In the genomic region with DNA sequence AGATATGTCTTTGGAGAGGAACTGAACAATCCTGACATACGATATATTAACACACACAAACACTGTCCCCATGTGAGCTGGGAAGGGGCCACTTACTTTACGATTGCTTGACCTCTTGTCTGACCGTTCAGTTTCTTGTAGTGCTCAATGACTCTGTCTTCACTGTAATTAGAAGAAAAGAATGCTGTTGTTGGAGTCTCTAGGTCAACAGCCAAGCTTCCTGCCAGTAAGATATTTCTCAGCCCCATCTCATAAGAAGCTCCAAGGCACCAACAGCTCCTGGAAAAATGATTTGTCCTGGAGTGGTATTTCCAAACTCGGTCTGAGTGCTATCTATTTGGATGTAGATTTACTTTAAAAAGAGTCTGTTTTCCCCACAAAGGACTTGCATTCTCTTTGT, we compare ENCODE assay signal across 31 cellular contexts.
"Had no signal": no experiment of that assay in that cellular context is flagged by ENCODE, and none has a peak within 500 bp of the region (broad histone marks: within the 10 kb centered on the region; RNA-seq: fewer than 3 reads in every experiment).

No MANE protein-coding gene starts in this region.

- H3K4me3 Mint-ChIP-seq: activated CD4-positive, alpha-beta T cell treated with anti-CD3 and anti-CD28 coated beads for 36 hours; activated CD4-positive, alpha-beta T cell treated with anti-CD3 and anti-CD28 coated beads, Interleukin-2, amount 10 ng/mL, durations not matched to agents 7 days and 5 days; activated CD8-positive, alpha-beta T cell treated with anti-CD3 and anti-CD28 coated beads, Interleukin-2, amount 10 ng/mL, durations not matched to agents 7 days and 5 days; activated naive CD4-positive, alpha-beta T cell treated with anti-CD3 and anti-CD28 coated beads for 36 hours; activated T-cell treated with anti-CD3 and anti-CD28 coated beads, Interleukin-2, amount 50 U/mL, for 24 hours; T-helper 1 cell treated with Interleukin-12 subunit alpha and Interleukin-12 subunit beta and Interleukin-4 antibody, amounts not matched to agents 30 μg/mL and 1 μg/mL, for 36 hours; T-helper 2 cell treated with Interferon-gamma antibody and Interleukin-4, amounts not matched to agents 5 μg/mL and 100 μg/mL, for 36 hours had no signal

- H3K36me3 ChIP-seq: breast epithelium, Peyer's patch, SJSA1 had no signal

- H3K9ac ChIP-seq: SK-N-SH had no signal

- H3K9me3 Mint-ChIP-seq: activated CD4-positive, alpha-beta T cell treated with anti-CD3 and anti-CD28 coated beads, Interleukin-2, amount 10 ng/mL, durations not matched to agents 7 days and 5 days; activated naive CD4-positive, alpha-beta T cell treated with anti-CD3 and anti-CD28 coated beads for 36 hours; activated naive CD4-positive, alpha-beta T cell treated with anti-CD3 and anti-CD28 coated beads, Interleukin-2, amount 50 U/mL, for 72 hours; activated T-cell treated with anti-CD3 and anti-CD28 coated beads, Interleukin-2, amount 50 U/mL, for 24 hours; activated T-helper 2 cell treated with anti-CD3 and anti-CD28 coated beads, Interferon-gamma antibody, Interleukin-2, Interleukin-4, amounts not matched to agents 10 μg/mL and 5 μg/mL and 100 μg/mL, durations not matched to agents 14 hours and 24 hours and 36 hours; T-helper 1 cell treated with Interleukin-12 subunit alpha and Interleukin-12 subunit beta and Interleukin-4 antibody, amounts not matched to agents 30 μg/mL and 1 μg/mL, for 36 hours; T-helper 2 cell treated with Interferon-gamma antibody and Interleukin-4, amounts not matched to agents 5 μg/mL and 100 μg/mL, for 36 hours had no signal

- H3K4me3 ChIP-seq: adrenal gland, body of pancreas, breast epithelium, Peyer's patch, SJSA1 had no signal

- H3K36me3 Mint-ChIP-seq: activated naive CD4-positive, alpha-beta T cell treated with anti-CD3 and anti-CD28 coated beads, Interleukin-2, amount 50 U/mL, for 72 hours had no signal

- ATAC-seq: activated CD4-positive, alpha-beta T cell treated with anti-CD3 and anti-CD28 coated beads for 36 hours; activated CD4-positive, CD25-positive, alpha-beta regulatory T cell treated with anti-CD3 and anti-CD28 coated beads, Interleukin-2, amount 50 U/mL, for 24 hours; activated CD8-positive, alpha-beta T cell treated with anti-CD3 and anti-CD28 coated beads, Interleukin-2, amount 10 ng/mL, durations not matched to agents 7 days and 5 days; activated naive CD4-positive, alpha-beta T cell treated with anti-CD3 and anti-CD28 coated beads, Interleukin-2, amount 50 U/mL, for 72 hours; body of pancreas; PC-3 had no signal

- H3K27ac Mint-ChIP-seq: activated CD4-positive, alpha-beta T cell treated with anti-CD3 and anti-CD28 coated beads for 36 hours; activated CD4-positive, alpha-beta T cell treated with anti-CD3 and anti-CD28 coated beads, Interleukin-2, amount 10 ng/mL, durations not matched to agents 7 days and 5 days; activated CD8-positive, alpha-beta T cell treated with anti-CD3 and anti-CD28 coated beads, Interleukin-2, amount 10 ng/mL, durations not matched to agents 7 days and 5 days; activated naive CD4-positive, alpha-beta T cell treated with anti-CD3 and anti-CD28 coated beads for 36 hours; activated naive CD4-positive, alpha-beta T cell treated with anti-CD3 and anti-CD28 coated beads, Interleukin-2, amount 50 U/mL, for 72 hours; activated T-cell treated with anti-CD3 and anti-CD28 coated beads, Interleukin-2, amount 50 U/mL, for 24 hours; activated T-helper 2 cell treated with anti-CD3 and anti-CD28 coated beads, Interferon-gamma antibody, Interleukin-2, Interleukin-4, amounts not matched to agents 10 μg/mL and 5 μg/mL and 100 μg/mL, durations not matched to agents 14 hours and 24 hours and 36 hours; T-helper 1 cell treated with Interleukin-12 subunit alpha and Interleukin-12 subunit beta and Interleukin-4 antibody, amounts not matched to agents 30 μg/mL and 1 μg/mL, for 36 hours; T-helper 2 cell treated with Interferon-gamma antibody and Interleukin-4, amounts not matched to agents 5 μg/mL and 100 μg/mL, for 36 hours had no signal

- H3K27ac ChIP-seq: adrenal gland, body of pancreas, breast epithelium, Peyer's patch, SJSA1 had no signal

- H3K4me1 ChIP-seq: adrenal gland, body of pancreas, breast epithelium, Peyer's patch, SJSA1 had no signal

- DNase-seq: activated CD4-positive, alpha-beta T cell treated with anti-CD3 and anti-CD28 coated beads for 36 hours; activated CD4-positive, alpha-beta T cell treated with anti-CD3 and anti-CD28 coated beads, Interleukin-2, amount 10 ng/mL, durations not matched to agents 7 days and 5 days; activated CD4-positive, alpha-beta T cell treated with anti-CD3 and anti-CD28 coated beads, Interleukin-2, amount 50 U/mL, for 48 hours; activated CD8-positive, alpha-beta T cell treated with anti-CD3 and anti-CD28 coated beads, Interleukin-2, amount 10 ng/mL, durations not matched to agents 7 days and 5 days; activated gamma-delta T cell treated with Interleukin-2 at 50 U/mL for 16 hours; activated naive CD4-positive, alpha-beta T cell treated with anti-CD3 and anti-CD28 coated beads for 36 hours; activated T-cell treated with anti-CD3 and anti-CD28 coated beads, Interleukin-2, amount 50 U/mL, for 24 hours; body of pancreas; Karpas-422; KBM-7; NCI-H1105; NCI-H1417 treated with DMSO at 0.1 percent for 48 hours; NCI-H1930; NCI-H2081 treated with DMSO at 0.1 percent for 48 hours; NCI-H510A; NCI-H526; NCI-H748 treated with DMSO at 0.1 percent for 48 hours; NK-92 treated with Interleukin-12 subunit alpha and Interleukin-12 subunit beta, amount 100 ng/mL, for 24 hours; PC-3; Peyer's patch; RPMI8226; SHP77 treated with DMSO at 0.1 percent for 48 hours; SK-N-SH had no signal

- H3K9me3 ChIP-seq: adrenal gland, body of pancreas, breast epithelium, Peyer's patch, SJSA1, SK-N-SH had no signal

- H3K27me3 ChIP-seq: adrenal gland, body of pancreas, breast epithelium, Peyer's patch, SJSA1 had no signal

- H3K4me2 ChIP-seq: SK-N-SH had no signal
